ENCODE assay signal across 31 cellular contexts in the genomic region with DNA sequence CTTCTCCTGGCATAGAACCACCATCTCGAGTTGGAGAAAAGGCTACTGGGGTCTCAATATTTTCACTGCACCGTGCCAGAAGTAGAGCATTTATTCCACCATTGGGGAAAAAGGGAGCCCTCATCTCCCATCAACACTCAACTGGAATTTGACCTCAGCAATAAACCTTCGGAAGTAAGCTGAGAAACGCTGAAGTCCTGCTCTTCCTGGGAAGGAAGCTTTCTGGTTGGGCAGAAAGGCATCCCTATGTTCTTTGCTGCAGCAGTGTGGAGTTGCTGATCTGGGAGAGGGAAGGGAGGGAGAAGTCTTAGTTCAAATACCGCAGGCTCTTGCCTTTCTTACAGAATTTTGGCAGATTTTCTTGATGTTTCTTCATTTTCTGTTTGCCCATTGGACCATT.
"Had no signal": no experiment of that assay in that cellular context is flagged by ENCODE, and none has a peak within 500 bp of the region (broad histone marks: within the 10 kb centered on the region; RNA-seq: fewer than 3 reads in every experiment).

No MANE protein-coding gene starts in this region.

- H3K9me3 Mint-ChIP-seq: activated B cell treated with CpG ODN at 0.5 μM for 24 hours; activated naive CD4-positive, alpha-beta T cell treated with anti-CD3 and anti-CD28 coated beads, Interleukin-2, amount 50 U/mL, for 24 hours; activated naive CD8-positive, alpha-beta T cell treated with anti-CD3 and anti-CD28 coated beads for 36 hours; activated naive CD8-positive, alpha-beta T cell treated with anti-CD3 and anti-CD28 coated beads, Interleukin-2, amount 50 U/mL, for 24 hours; activated T-cell treated with anti-CD3 and anti-CD28 coated beads, Interleukin-2, amount 50 U/mL, for 4 hours; activated T-helper 17 cell treated with anti-CD3 and anti-CD28 coated beads, Interleukin-2, amount 50 U/mL, for 72 hours; T-helper 1 cell treated with Interleukin-12 subunit alpha and Interleukin-12 subunit beta and Interleukin-4 antibody, amounts not matched to agents 30 μg/mL and 1 μg/mL, for 36 hours had no signal

- DNase-seq: activated B cell treated with CpG ODN at 0.5 μM for 24 hours; activated CD4-positive, alpha-beta T cell treated with anti-CD3 and anti-CD28 coated beads for 48 hours; activated CD4-positive, alpha-beta T cell treated with anti-CD3 and anti-CD28 coated beads, Interleukin-2, amount 50 U/mL, for 1 hour; activated CD4-positive, alpha-beta T cell treated with anti-CD3 and anti-CD28 coated beads, Interleukin-2, amount 50 U/mL, for 48 hours; activated CD8-positive, alpha-beta memory T cell treated with anti-CD3 and anti-CD28 coated beads for 24 hours; activated CD8-positive, alpha-beta T cell treated with anti-CD3 and anti-CD28 coated beads for 36 hours; activated effector memory CD4-positive, alpha-beta T cell treated with anti-CD3 and anti-CD28 coated beads, Interleukin-2, amount 50 U/mL, for 16 hours; activated naive CD4-positive, alpha-beta T cell treated with anti-CD3 and anti-CD28 coated beads for 36 hours; activated naive CD8-positive, alpha-beta T cell treated with anti-CD3 and anti-CD28 coated beads for 36 hours; activated naive CD8-positive, alpha-beta T cell treated with anti-CD3 and anti-CD28 coated beads, Interleukin-2, amount 50 U/mL, for 24 hours; activated T-cell treated with anti-CD3 and anti-CD28 coated beads, Interleukin-2, amount 50 U/mL, for 4 hours; adrenal gland; amygdala; aorta; body of pancreas; caudate nucleus; cortex of kidney; dermis blood vessel endothelial cell; effector CD4-positive, alpha-beta T cell; effector memory CD8-positive, alpha-beta T cell; esophagus squamous epithelium; SW 1271; T-cell; T1000; WERI-Rb-1 had no signal

- H3K9me3 ChIP-seq: adrenal gland, body of pancreas, esophagus squamous epithelium had no signal

- H3K4me1 Mint-ChIP-seq: activated naive CD4-positive, alpha-beta T cell treated with anti-CD3 and anti-CD28 coated beads, Interleukin-2, amount 50 U/mL, for 24 hours; activated naive CD8-positive, alpha-beta T cell treated with anti-CD3 and anti-CD28 coated beads, Interleukin-2, amount 50 U/mL, for 24 hours; activated T-helper 17 cell treated with anti-CD3 and anti-CD28 coated beads, Interleukin-2, amount 50 U/mL, for 72 hours; T-cell had no signal

- H3K4me1 ChIP-seq: adrenal gland, body of pancreas, esophagus squamous epithelium had no signal

- FAIRE-seq: colon, frontal cortex had no signal

- H3K36me3 ChIP-seq: adrenal gland, esophagus squamous epithelium, WERI-Rb-1 had no signal

- ATAC-seq: activated CD4-positive, CD25-positive, alpha-beta regulatory T cell treated with anti-CD3 and anti-CD28 coated beads, Interleukin-2, amount 50 U/mL, for 24 hours; activated CD8-positive, alpha-beta T cell treated with anti-CD3 and anti-CD28 coated beads for 36 hours; activated naive CD8-positive, alpha-beta T cell treated with anti-CD3 and anti-CD28 coated beads, Interleukin-2, amount 50 U/mL, for 24 hours; activated T-cell treated with anti-CD3 and anti-CD28 coated beads, Interleukin-2, amount 50 U/mL, for 4 hours; activated T-helper 17 cell treated with anti-CD3 and anti-CD28 coated beads, Interleukin-2, amount 50 U/mL, for 72 hours; body of pancreas; effector memory CD8-positive, alpha-beta T cell; T-cell had no signal

- H3K27me3 Mint-ChIP-seq: activated B cell treated with CpG ODN at 0.5 μM for 24 hours; activated CD8-positive, alpha-beta T cell treated with anti-CD3 and anti-CD28 coated beads for 36 hours; activated naive CD4-positive, alpha-beta T cell treated with anti-CD3 and anti-CD28 coated beads, Interleukin-2, amount 50 U/mL, for 24 hours; activated naive CD8-positive, alpha-beta T cell treated with anti-CD3 and anti-CD28 coated beads for 36 hours; activated naive CD8-positive, alpha-beta T cell treated with anti-CD3 and anti-CD28 coated beads, Interleukin-2, amount 50 U/mL, for 24 hours; activated T-helper 17 cell treated with anti-CD3 and anti-CD28 coated beads, Interleukin-2, amount 50 U/mL, for 72 hours; effector memory CD8-positive, alpha-beta T cell; T-cell had no signal

- H3K4me3 Mint-ChIP-seq: activated B cell treated with CpG ODN at 0.5 μM for 24 hours; activated CD8-positive, alpha-beta T cell treated with anti-CD3 and anti-CD28 coated beads for 36 hours; activated naive CD4-positive, alpha-beta T cell treated with anti-CD3 and anti-CD28 coated beads for 36 hours; activated naive CD4-positive, alpha-beta T cell treated with anti-CD3 and anti-CD28 coated beads, Interleukin-2, amount 50 U/mL, for 24 hours; activated naive CD8-positive, alpha-beta T cell treated with anti-CD3 and anti-CD28 coated beads for 36 hours; activated naive CD8-positive, alpha-beta T cell treated with anti-CD3 and anti-CD28 coated beads, Interleukin-2, amount 50 U/mL, for 24 hours; activated T-cell treated with anti-CD3 and anti-CD28 coated beads, Interleukin-2, amount 50 U/mL, for 4 hours; activated T-helper 17 cell treated with anti-CD3 and anti-CD28 coated beads, Interleukin-2, amount 50 U/mL, for 72 hours; effector memory CD8-positive, alpha-beta T cell; T-cell; T-helper 1 cell treated with Interleukin-12 subunit alpha and Interleukin-12 subunit beta and Interleukin-4 antibody, amounts not matched to agents 30 μg/mL and 1 μg/mL, for 36 hours had no signal

- H3K27me3 ChIP-seq: adrenal gland, body of pancreas, esophagus squamous epithelium had no signal

- H3K4me3 ChIP-seq: adrenal gland, body of pancreas, esophagus squamous epithelium had no signal

- H3K36me3 Mint-ChIP-seq: activated naive CD4-positive, alpha-beta T cell treated with anti-CD3 and anti-CD28 coated beads, Interleukin-2, amount 50 U/mL, for 24 hours; activated naive CD8-positive, alpha-beta T cell treated with anti-CD3 and anti-CD28 coated beads for 36 hours; T-cell had no signal

- H3K27ac ChIP-seq: adrenal gland, body of pancreas, esophagus squamous epithelium, WERI-Rb-1 had no signal

- H3K27ac Mint-ChIP-seq: activated B cell treated with CpG ODN at 0.5 μM for 24 hours; activated CD8-positive, alpha-beta T cell treated with anti-CD3 and anti-CD28 coated beads for 36 hours; activated naive CD4-positive, alpha-beta T cell treated with anti-CD3 and anti-CD28 coated beads for 36 hours; activated naive CD4-positive, alpha-beta T cell treated with anti-CD3 and anti-CD28 coated beads, Interleukin-2, amount 50 U/mL, for 24 hours; activated naive CD8-positive, alpha-beta T cell treated with anti-CD3 and anti-CD28 coated beads for 36 hours; activated naive CD8-positive, alpha-beta T cell treated with anti-CD3 and anti-CD28 coated beads, Interleukin-2, amount 50 U/mL, for 24 hours; activated T-helper 17 cell treated with anti-CD3 and anti-CD28 coated beads, Interleukin-2, amount 50 U/mL, for 72 hours; effector memory CD8-positive, alpha-beta T cell; T-cell; T-helper 1 cell treated with Interleukin-12 subunit alpha and Interleukin-12 subunit beta and Interleukin-4 antibody, amounts not matched to agents 30 μg/mL and 1 μg/mL, for 36 hours had no signal
